8 cellular contexts compared by ENCODE assay signal in the genomic region with DNA sequence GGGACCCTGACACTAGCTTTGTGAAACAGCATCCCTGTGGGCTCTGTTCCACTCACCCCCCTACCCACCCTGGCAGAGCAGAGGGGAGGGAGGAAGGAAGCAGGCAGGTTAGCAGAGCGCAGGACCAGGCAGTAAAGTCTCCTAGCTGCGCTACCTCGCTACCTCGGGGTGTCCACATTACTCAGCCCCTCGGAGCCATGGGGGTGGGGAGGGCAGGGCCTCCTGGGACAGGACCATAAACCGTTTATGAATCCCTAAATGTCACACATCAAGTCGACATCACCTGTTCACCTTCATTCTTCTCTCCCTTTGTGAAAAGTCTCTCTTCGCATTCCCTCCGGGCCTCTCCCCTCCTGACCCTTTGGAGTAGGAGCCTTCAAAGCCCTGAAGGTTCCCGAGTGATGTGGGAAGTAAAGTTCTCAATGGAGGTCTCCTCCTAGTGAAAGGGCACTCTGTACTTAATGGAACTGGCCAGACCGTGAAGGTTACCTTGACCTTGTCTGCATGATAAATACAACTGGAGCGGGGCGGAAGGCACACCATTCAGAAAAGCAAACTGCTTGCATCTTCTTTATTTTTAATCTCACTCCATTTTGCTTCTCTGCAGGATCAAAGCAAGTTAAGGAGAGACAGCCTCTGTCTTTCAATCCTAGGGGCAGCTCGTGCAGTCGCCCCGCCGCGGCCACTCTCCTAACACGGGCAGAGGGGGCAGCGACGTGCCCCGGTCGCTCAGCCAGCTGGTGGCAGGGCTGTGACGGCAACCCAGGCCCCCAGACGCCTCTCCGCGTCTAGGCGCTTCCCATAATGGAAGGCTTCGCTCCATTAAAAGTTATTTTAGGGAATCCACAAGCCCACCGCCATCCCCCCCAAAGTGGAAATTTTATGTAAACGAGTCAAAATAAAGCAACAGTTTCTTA. TPM values are rescaled to one million over a fixed set of nuclear protein-coding genes. Genes with fewer than 3 reads are reported as not detected.
A peak's percentile ranks its signal among the peaks of the same experiment; 100 is the strongest.
DNase-seq lines count a peak whose midpoint lies in the region; ATAC-seq, FAIRE-seq and TF ChIP-seq lines count a peak whose summit lies in the region.

No MANE protein-coding gene starts in this region.

- H3K4me1 Mint-ChIP-seq in T-helper 1 cell treated with Interleukin-12 subunit alpha and Interleukin-12 subunit beta and Interleukin-4 antibody, amounts not matched to agents 30 μg/mL and 1 μg/mL, for 36 hours (ENCODE audit: low read depth): peaks cover 10% of the 10 kb centered on the region

- in situ Hi-C loops in astrocyte of the spinal cord (cut with HindIII; ENCODE audit: low sequenced_read_pairs): no loop called here

- ATAC-seq in thoracic aorta (ENCODE audit: insufficient number of reproducible peaks, low FRiP score, low read depth): no peak

- H3K9me3 Mint-ChIP-seq in T-helper 1 cell treated with Interleukin-12 subunit alpha and Interleukin-12 subunit beta and Interleukin-4 antibody, amounts not matched to agents 30 μg/mL and 1 μg/mL, for 36 hours: no peaks in the 10 kb centered on the region

- no peak for DNase-seq in T-helper 1 cell
- no peak for DNase-seq in astrocyte of the spinal cord (ENCODE audit: low read depth, low spot score)
- DNase-seq in kidney: no peak
- DNase-seq in thoracic aorta (ENCODE audit: low spot score): no peak
- no peak for DNase-seq in NCI-H345 treated with DMSO at 0.1 percent for 48 hours (lab: John Stamatoyannopoulos, UW; ENCODE audit: unreplicated experiment)
- DNase-seq in activated CD4-positive, alpha-beta T cell treated with anti-CD3 and anti-CD28 coated beads, Interleukin-2, amount 50 U/mL, for 1 hour: no peak
- DNase-seq in NCI-H510A (lab: John Stamatoyannopoulos, UW): no peak

- no peak for TF ChIP-seq CTCF in astrocyte of the spinal cord (IDR thresholded peaks at IDR 0.05; ENCODE audit: low read depth, low read length)
- no peak for TF ChIP-seq CTCF in kidney (IDR thresholded peaks at IDR 0.05; ENCODE audit: borderline replicate concordance, extremely low read depth, insufficient read depth)
- no peak for TF ChIP-seq CTCF in thoracic aorta (IDR thresholded peaks at IDR 0.05)

- H3K4me3 ChIP-seq in astrocyte of the spinal cord (ENCODE audit: low read depth, low read length) (peak overlapping the region; percentile 56), kidney (ENCODE audit: low read length in 2 of 2) (peak overlapping the region in 1 of 2 donors; percentile 62), thoracic aorta (peak overlapping the region; percentile 90)

- peaks cover 5 to 6% of the 10 kb centered on the region in 2 donors for H3K4me1 ChIP-seq in kidney (ENCODE audit: control insufficient read depth in 1 of 2, insufficient read depth in 1 of 2, low read depth in 1 of 2, low read length in 2 of 2)
- H3K4me1 ChIP-seq in thoracic aorta (ENCODE audit: control insufficient read depth in 1 of 2, low read depth in 2 of 2): peaks cover 0 to 9% of the 10 kb centered on the region in 2 donors

- no peaks in the 10 kb centered on the region for H3K36me3 ChIP-seq in kidney (ENCODE audit: control insufficient read depth in 1 of 2, insufficient read depth in 2 of 2, low read length in 2 of 2)
- H3K36me3 ChIP-seq in thoracic aorta: no peaks in the 10 kb centered on the region

- no peaks in the 10 kb centered on the region for H3K27me3 ChIP-seq in thoracic aorta (replicated peaks; ENCODE audit: insufficient read depth)

- H3K4me3 Mint-ChIP-seq in T-helper 1 cell treated with Interleukin-12 subunit alpha and Interleukin-12 subunit beta and Interleukin-4 antibody, amounts not matched to agents 30 μg/mL and 1 μg/mL, for 36 hours: peak overlapping the region; percentile 58

- H3K27me3 Mint-ChIP-seq in T-helper 1 cell treated with Interleukin-12 subunit alpha and Interleukin-12 subunit beta and Interleukin-4 antibody, amounts not matched to agents 30 μg/mL and 1 μg/mL, for 36 hours (ENCODE audit: low read depth): peaks cover 66% of the 10 kb centered on the region

- H3K9ac ChIP-seq in kidney (ENCODE audit: low read length in 2 of 2): peak overlapping the region; percentile 29 to 63

- H3K27ac ChIP-seq in kidney (ENCODE audit: low read depth in 2 of 2, low read length in 2 of 2): peak overlapping the region; percentile 84 to 90
- peak overlapping the region; percentile 78 to 81 for H3K27ac ChIP-seq in thoracic aorta

- H3K9me3 ChIP-seq in kidney (ENCODE audit: control insufficient read depth in 1 of 2, low read length in 2 of 2): no peaks in the 10 kb centered on the region
- no peaks in the 10 kb centered on the region for H3K9me3 ChIP-seq in thoracic aorta

- no peak for FAIRE-seq in kidney (lab: Jason Lieb, UNC)

- no peaks in the 10 kb centered on the region for H3K36me3 Mint-ChIP-seq in T-helper 1 cell treated with Interleukin-12 subunit alpha and Interleukin-12 subunit beta and Interleukin-4 antibody, amounts not matched to agents 30 μg/mL and 1 μg/mL, for 36 hours (ENCODE audit: low read depth)

- no peak overlapping the region for H3K27ac Mint-ChIP-seq in T-helper 1 cell treated with Interleukin-12 subunit alpha and Interleukin-12 subunit beta and Interleukin-4 antibody, amounts not matched to agents 30 μg/mL and 1 μg/mL, for 36 hours

- intact Hi-C loops in kidney (cut with DNase I): no loop called here

RNA-seq across cellular contexts. Expression of gene SMAD7, which starts 23.8 kb away (rescaled TPM):
- total RNA-seq in kidney (32.6 TPM), thoracic aorta (100 to 1,000 TPM in 1 of 2 donors, 10 to 100 TPM in 1; 80.8 to 107 TPM)
- polyA plus RNA-seq in kidney (ENCODE audit: insufficient read depth, low read depth, low replicate concordance): 17.3 TPM
